In the genomic region with DNA sequence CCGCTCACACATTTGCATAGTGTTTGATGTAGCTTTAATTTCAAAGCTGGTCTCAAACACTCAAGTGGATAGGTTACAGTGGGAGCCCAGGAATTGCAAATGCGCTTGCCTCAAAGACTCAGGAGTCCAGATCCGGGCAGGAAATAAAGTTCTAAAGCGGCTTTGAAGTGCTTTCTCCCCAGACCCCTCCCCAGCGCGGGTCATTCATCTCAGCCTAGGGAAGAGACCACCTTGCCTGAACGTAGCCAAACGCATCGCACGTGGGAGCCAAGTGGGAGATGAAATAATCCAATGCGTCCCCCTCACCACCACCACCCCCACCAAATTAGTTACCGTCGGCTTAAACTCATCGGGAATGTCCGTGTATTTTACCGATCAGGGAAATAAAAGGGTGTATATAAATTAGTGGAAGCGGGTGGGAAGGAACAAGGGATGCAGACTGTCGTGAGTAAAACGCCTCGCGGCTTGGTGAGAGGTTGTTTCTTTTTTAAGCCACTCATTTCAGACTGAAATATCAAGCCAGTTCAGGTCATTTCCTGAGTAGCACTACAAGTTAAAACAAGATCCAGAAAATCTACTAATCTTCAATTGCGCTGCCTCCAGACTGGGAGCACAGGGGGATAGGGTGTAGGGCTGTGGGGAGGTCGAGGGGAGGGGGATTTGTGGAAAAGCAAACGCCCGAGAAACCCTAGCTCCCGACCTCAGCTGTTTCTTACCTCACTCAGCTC, we compare ENCODE assay signal across 8 cellular contexts.
DNase-seq lines count a peak whose midpoint lies in the region; ATAC-seq and TF ChIP-seq lines count a peak whose summit lies in the region.

No MANE protein-coding gene starts in this region.

- peak overlapping the region; percentile 76 for H3K4me3 ChIP-seq in trophoblast cell (ENCODE audit: low read depth, low read length)

- H3K4me1 ChIP-seq in foreskin keratinocyte (peaks cover 5% of the 10 kb centered on the region), trophoblast cell (ENCODE audit: control insufficient read depth in 1 of 2, insufficient read depth in 2 of 2, low read length in 2 of 2) (peaks cover 7 to 10% of the 10 kb centered on the region in 2 experiments)

- peak overlapping the region; percentile 89 for H3K4me3 Mint-ChIP-seq in activated CD4-positive, alpha-beta memory T cell treated with anti-CD3 and anti-CD28 coated beads for 36 hours

- POLR2A ChIA-PET in activated CD4-positive, alpha-beta memory T cell treated with anti-CD3 and anti-CD28 coated beads for 36 hours (lab: Charles Lee): interaction anchor here (0.9 to 1.7 kb wide), 2 partner anchors 15 to 195 kb away, joined by 3 to 6 read pairs; partner anchors contain the start of gene MCC

- peaks cover 2% of the 10 kb centered on the region for H3K79me1 ChIP-seq in trophoblast cell (ENCODE audit: low read length)

- H2BK12ac ChIP-seq in trophoblast cell (ENCODE audit: low read length): no peak overlapping the region

- peak overlapping the region; percentile 74 for H2AFZ ChIP-seq in trophoblast cell (ENCODE audit: insufficient read depth, low read length, poor library complexity)

- DNase-seq in stimulated activated CD4-positive, alpha-beta T cell treated with anti-CD3 and anti-CD28 coated beads, Interleukin-4, amount 100 ng/mL, for 1 hour: peak; percentile 3
- DNase-seq in stimulated activated CD4-positive, alpha-beta T cell treated with anti-CD3 and anti-CD28 coated beads, Interleukin-2, amount 100 ng/mL, for 48 hours: no peak
- DNase-seq in activated CD4-positive, alpha-beta memory T cell treated with anti-CD3 and anti-CD28 coated beads for 36 hours: peak; percentile 35
- DNase-seq in foreskin keratinocyte (peak in 1 of 2 donors; percentile 50), trophoblast cell (peak in 1 of 2 donors; percentile 25), NCI-H1048 (lab: John Stamatoyannopoulos, UW) (no peak)

- no peaks in the 10 kb centered on the region for H3K79me2 ChIP-seq in trophoblast cell (ENCODE audit: control insufficient read depth, insufficient read depth, low read length, poor library complexity)

- no peak overlapping the region for H2BK5ac ChIP-seq in trophoblast cell (ENCODE audit: low read depth, low read length, poor library complexity)

- no peak for TF ChIP-seq CTCF in foreskin keratinocyte (conservative IDR thresholded peaks at IDR 0.05)

- CTCF ChIA-PET in activated CD4-positive, alpha-beta memory T cell treated with anti-CD3 and anti-CD28 coated beads for 36 hours (lab: Charles Lee): interaction anchor here (0.9 to 2.4 kb wide), 6 partner anchors 36 to 318 kb away, joined by 3 to 20 read pairs (median 4); partner anchors contain the start of gene YTHDC2

- ATAC-seq in HG03095 (IDR thresholded peaks at IDR 0.05; ENCODE audit: unreplicated experiment) (peak; percentile 28), foreskin keratinocyte (peak; percentile 13), HG03565 (IDR thresholded peaks at IDR 0.05; ENCODE audit: unreplicated experiment) (no peak)

- H4K12ac ChIP-seq in trophoblast cell (ENCODE audit: low read depth, low read length): no peak overlapping the region

- H3K9me3 Mint-ChIP-seq in activated CD4-positive, alpha-beta memory T cell treated with anti-CD3 and anti-CD28 coated beads for 36 hours: peaks cover 3% of the 10 kb centered on the region

- no peaks in the 10 kb centered on the region for H3K9me3 ChIP-seq in trophoblast cell (ENCODE audit: insufficient read depth, low read depth, low read length)

- no peak overlapping the region for H3K27ac Mint-ChIP-seq in activated CD4-positive, alpha-beta memory T cell treated with anti-CD3 and anti-CD28 coated beads for 36 hours

- H3K9ac ChIP-seq in trophoblast cell (ENCODE audit: low read length): peak overlapping the region; percentile 53

- no peak overlapping the region for H3K14ac ChIP-seq in trophoblast cell (ENCODE audit: low read length)

- H4K91ac ChIP-seq in trophoblast cell (ENCODE audit: low read depth, low read length): peak overlapping the region; percentile 31

- H2BK120ac ChIP-seq in trophoblast cell (ENCODE audit: insufficient read depth, low read length, poor library complexity): no peak overlapping the region

- H3K27me3 Mint-ChIP-seq in activated CD4-positive, alpha-beta memory T cell treated with anti-CD3 and anti-CD28 coated beads for 36 hours: peaks cover 13% of the 10 kb centered on the region

- no peak overlapping the region for H4K8ac ChIP-seq in trophoblast cell (ENCODE audit: low read depth, low read length)

- H2AK5ac ChIP-seq in trophoblast cell (ENCODE audit: low read length): no peak overlapping the region

- H3K36me3 ChIP-seq in trophoblast cell (ENCODE audit: control insufficient read depth in 1 of 2, insufficient read depth in 2 of 2, low read length in 2 of 2): no peaks in the 10 kb centered on the region

- H3K36me3 Mint-ChIP-seq in activated CD4-positive, alpha-beta memory T cell treated with anti-CD3 and anti-CD28 coated beads for 36 hours: no peaks in the 10 kb centered on the region

- no CpG with 5 or more reads among the region's 26 CpGs for WGBS in trophoblast cell (ENCODE audit: extremely low coverage, insufficient coverage, insufficient read length)

- no peak overlapping the region for H3K23ac ChIP-seq in trophoblast cell (ENCODE audit: low read length)

- no peak overlapping the region for H3K18ac ChIP-seq in trophoblast cell (ENCODE audit: low read length)

- no peak overlapping the region for H3K4ac ChIP-seq in trophoblast cell (ENCODE audit: low read depth, low read length)

- peak overlapping the region; percentile 72 for H3K27ac ChIP-seq in foreskin keratinocyte
- no peak overlapping the region for H3K27ac ChIP-seq in trophoblast cell (ENCODE audit: low read depth, low read length)

- peaks cover 16% of the 10 kb centered on the region for H3K4me1 Mint-ChIP-seq in activated CD4-positive, alpha-beta memory T cell treated with anti-CD3 and anti-CD28 coated beads for 36 hours (ENCODE audit: low read depth)

- H3K4me2 ChIP-seq in trophoblast cell (ENCODE audit: low read length): peak overlapping the region; percentile 97

- H3K27me3 ChIP-seq in foreskin keratinocyte: no peaks in the 10 kb centered on the region
- H3K27me3 ChIP-seq in trophoblast cell (ENCODE audit: insufficient read depth, low read length): no peaks in the 10 kb centered on the region

- intact Hi-C loops in activated CD4-positive, alpha-beta memory T cell treated with anti-CD3 and anti-CD28 coated beads for 36 hours (cut with micrococcal nuclease): loop anchor here (1.0 to 10.0 kb wide), 6 partner anchors 14 to 589 kb away; partner anchors contain the start of genes DCP2 and YTHDC2

Comparison
In these comparisons a context has a peak if more than half of its experiments do, and no peak if none do; other contexts are left out.
1. DNase-seq: peak in stimulated activated CD4-positive, alpha-beta T cell treated with anti-CD3 and anti-CD28 coated beads, Interleukin-4, amount 100 ng/mL, for 1 hour (single experiment) and activated CD4-positive, alpha-beta memory T cell treated with anti-CD3 and anti-CD28 coated beads for 36 hours (single experiment); none in stimulated activated CD4-positive, alpha-beta T cell treated with anti-CD3 and anti-CD28 coated beads, Interleukin-2, amount 100 ng/mL, for 48 hours (0 of 2) and NCI-H1048 (single experiment).